19 cellular contexts compared by ENCODE assay signal in genomic region chr12:111964935-111965334, GRCh38. TPM values are rescaled to one million over a fixed set of nuclear protein-coding genes. Genes with fewer than 3 reads are reported as not detected.
DNase-seq lines count a peak whose midpoint lies in the region; ATAC-seq and TF ChIP-seq lines count a peak whose summit lies in the region.
"Had no signal": no experiment of that assay in that cellular context is flagged by ENCODE, and none has a peak within 500 bp of the region (broad histone marks: within the 10 kb centered on the region; RNA-seq: fewer than 3 reads in every experiment).

No MANE protein-coding gene starts in this region.

- no peaks in the 10 kb centered on the region for H3K9me2 ChIP-seq in Karpas-422 (replicated peaks; ENCODE audit: insufficient read depth, low read length)

- no peak overlapping the region for H2AFZ ChIP-seq in Karpas-422 (ENCODE audit: low read length)

- peak overlapping the region; percentile 29 for H3K27ac Mint-ChIP-seq in T-helper 17 cell
- peak overlapping the region in 2 of 10 donors; percentile 25 to 56 for H3K27ac Mint-ChIP-seq in naive thymus-derived CD8-positive, alpha-beta T cell

- no peaks in the 10 kb centered on the region for H3K9me3 ChIP-seq in Karpas-422 (ENCODE audit: low read length)
- H3K9me3 ChIP-seq in T-helper 17 cell (ENCODE audit: control insufficient read depth, low read length, poor library complexity, severe bottlenecking) = no peaks in the 10 kb centered on the region
- H3K9me3 ChIP-seq in thyroid gland = no peaks in the 10 kb centered on the region
- H3K9me3 ChIP-seq: SJCRH30 had no signal

- H3K36me3 Mint-ChIP-seq in T-helper 17 cell (ENCODE audit: low read depth) = peaks cover 5% of the 10 kb centered on the region
- H3K36me3 Mint-ChIP-seq in naive thymus-derived CD8-positive, alpha-beta T cell = peaks cover 7 to 52% (median 40%) of the 10 kb centered on the region in 3 donors

- H3K4me1 Mint-ChIP-seq in T-helper 17 cell = peaks cover 20% of the 10 kb centered on the region
- peaks cover 7 to 13% (median 8%) of the 10 kb centered on the region in 4 donors for H3K4me1 Mint-ChIP-seq in naive thymus-derived CD8-positive, alpha-beta T cell

- no peak for TF ChIP-seq CTCF in thyroid gland (IDR thresholded peaks at IDR 0.05)

- intact Hi-C loops in thyroid gland (cut with DNase I) = no loop called here

- DNase-seq in DMS53 treated with DMSO at 0.1 percent for 48 hours (lab: John Stamatoyannopoulos, UW; ENCODE audit: unreplicated experiment) (peak; percentile 79), Karpas-422 (no peak), T-helper 17 cell (no peak), thyroid gland (no peak)
- no peak for DNase-seq in naive thymus-derived CD8-positive, alpha-beta T cell
- DNase-seq: CD4-positive, CD25-positive, alpha-beta regulatory T cell; GOT3; HCEC 1CT; IMR-90; NCI-H1694 treated with DMSO at 0.1 percent for 48 hours; NCI-H2171 treated with DMSO at 0.1 percent for 48 hours; NCI-H524; NCI-H82; OCI-M1; SJCRH30; T-helper 1 cell had no signal

- H3K79me2 ChIP-seq in Karpas-422 (ENCODE audit: low read length) = peaks cover 7% of the 10 kb centered on the region; the same call in 1 of the 2 replicates

- 0 out of 2 replicates have a peak overlapping the region, but pooled peaks have one; percentile 22 for H3K27ac ChIP-seq in Karpas-422 (ENCODE audit: low read length)
- H3K27ac ChIP-seq in thyroid gland = peak overlapping the region in 2 of 3 donors; percentile 13 to 44
- H3K27ac ChIP-seq: KMS-11, SJCRH30 had no signal

- POLR2A ChIA-PET in naive thymus-derived CD8-positive, alpha-beta T cell (lab: Charles Lee) = interaction anchor here (1.2 kb wide), 1 partner anchor 48 kb away, joined by 3 read pairs; the partner anchor contains the start of genes ERP29 and TMEM116

- H3K27me3 ChIP-seq in Karpas-422 (ENCODE audit: low read length) (no peaks in the 10 kb centered on the region), thyroid gland (no peaks in the 10 kb centered on the region)
- H3K27me3 ChIP-seq: SJCRH30 had no signal

- H3K36me3 ChIP-seq in Karpas-422 (ENCODE audit: insufficient read depth, low read length) (no peaks in the 10 kb centered on the region), thyroid gland (no peaks in the 10 kb centered on the region)
- H3K36me3 ChIP-seq: SJCRH30 had no signal

- ATAC-seq in T-helper 17 cell = no peak
- no peak for ATAC-seq in SK-N-SH treated with all-trans-retinoic acid at 6 μM for 48 hours
- no peak for ATAC-seq in naive thymus-derived CD8-positive, alpha-beta T cell
- no peak for ATAC-seq in HG03025 (IDR thresholded peaks at IDR 0.05; ENCODE audit: low FRiP score, unreplicated experiment)

- no peak for TF ChIP-seq POLR2A in thyroid gland (IDR thresholded peaks at IDR 0.05)

- H3K4me1 ChIP-seq in Karpas-422 (ENCODE audit: low read length) = no peaks in the 10 kb centered on the region
- H3K4me1 ChIP-seq in thyroid gland = peaks cover 0 to 4% of the 10 kb centered on the region in 2 donors
- H3K4me1 ChIP-seq: SJCRH30 had no signal

- no peaks in the 10 kb centered on the region for H4K20me1 ChIP-seq in Karpas-422 (ENCODE audit: insufficient read depth, low read depth, low read length)

- H3K4me3 Mint-ChIP-seq in T-helper 17 cell = no peak overlapping the region
- no peak overlapping the region for H3K4me3 Mint-ChIP-seq in naive thymus-derived CD8-positive, alpha-beta T cell
- H3K4me3 Mint-ChIP-seq: CD4-positive, CD25-positive, alpha-beta regulatory T cell had no signal

- no peaks in the 10 kb centered on the region for H3K27me3 Mint-ChIP-seq in T-helper 17 cell
- H3K27me3 Mint-ChIP-seq in naive thymus-derived CD8-positive, alpha-beta T cell = no peaks in the 10 kb centered on the region
- H3K27me3 Mint-ChIP-seq: CD4-positive, CD25-positive, alpha-beta regulatory T cell had no signal

- peaks cover 0 to 25% (median 8%) of the 10 kb centered on the region in 9 donors for H3K9me3 Mint-ChIP-seq in naive thymus-derived CD8-positive, alpha-beta T cell

- no peak overlapping the region for H3K4me2 ChIP-seq in Karpas-422 (ENCODE audit: low read depth, low read length, poor library complexity, severe bottlenecking)
- H3K4me2 ChIP-seq: KMS-11 had no signal

- 23 to 55% methylated on average over 1 of the region's 1 CpG for WGBS in thyroid gland, 2 donors

- no peak overlapping the region for H3K9ac ChIP-seq in Karpas-422 (ENCODE audit: low read length)
- H3K9ac ChIP-seq: KMS-11 had no signal

- H3K4me3 ChIP-seq in Karpas-422 (ENCODE audit: low read length) = no peak overlapping the region
- H3K4me3 ChIP-seq in thyroid gland (replicated peaks in 1 of 3) = no peak overlapping the region
- H3K4me3 ChIP-seq: SJCRH30 had no signal

TF ChIP-seq in SK-N-SH treated with all-trans-retinoic acid at 6 μM for 48 hours, 23 proteins besides CTCF, POLR2A, EP300 and RAD21 (continues in another document):
- TF ChIP-seq ISL1 (CRISPR knock-in tag; IDR thresholded peaks at IDR 0.05) (no peak), TCF4 (CRISPR knock-in tag; IDR thresholded peaks at IDR 0.05; ENCODE audit: borderline replicate concordance) (no peak), CSDC2 (CRISPR knock-in tag; IDR thresholded peaks at IDR 0.05) (no peak), BACH2 (CRISPR knock-in tag; IDR thresholded peaks at IDR 0.05; ENCODE audit: borderline replicate concordance) (no peak), GLIS3 (CRISPR knock-in tag; IDR thresholded peaks at IDR 0.05) (no peak), PPARA (CRISPR knock-in tag; IDR thresholded peaks at IDR 0.05; ENCODE audit: borderline replicate concordance) (no peak), ESRRG (CRISPR knock-in tag; IDR thresholded peaks at IDR 0.05) (no peak), ZNF70 (CRISPR knock-in tag; IDR thresholded peaks at IDR 0.05) (no peak), TSHZ2 (CRISPR knock-in tag; IDR thresholded peaks at IDR 0.05) (no peak), RARB (CRISPR knock-in tag; IDR thresholded peaks at IDR 0.05) (no peak), ZNF8 (CRISPR knock-in tag; IDR thresholded peaks at IDR 0.05) (no peak), POU6F1 (CRISPR knock-in tag; IDR thresholded peaks at IDR 0.05; ENCODE audit: borderline replicate concordance, low read depth) (no peak), ZNF565 (CRISPR knock-in tag; conservative IDR thresholded peaks at IDR 0.05; ENCODE audit: low read depth) (no peak)

RNA-seq across cellular contexts. Expression of gene TMEM116, which starts 48.0 kb away (rescaled TPM):
- total RNA-seq in Karpas-422 (2014; rRNA removed; shearing (Covaris generic); ENCODE audit: low replicate concordance) = 19.6 and 56.6 TPM in 2 replicates
- total RNA-seq in T-helper 17 cell = 10 to 100 TPM; 22.4 to 28.4 TPM
- total RNA-seq in thyroid gland = 10 to 100 TPM; 20.0 to 33.0 (median 26.6) TPM
- 10 to 100 TPM; 28.7 to 30.9 TPM for total RNA-seq in naive thymus-derived CD8-positive, alpha-beta T cell
- 10 to 100 TPM; 12.0 to 15.6 (median 14.0) TPM for polyA plus RNA-seq in naive thymus-derived CD8-positive, alpha-beta T cell

RNA-seq across cellular contexts. Expression of gene ERP29, which starts 48.3 kb away (rescaled TPM):
- total RNA-seq in Karpas-422 (2014; rRNA removed; shearing (Covaris generic); ENCODE audit: low replicate concordance) = 63.2 and 134 TPM in 2 replicates
- 100 to 1,000 TPM; 104 to 124 TPM for total RNA-seq in T-helper 17 cell
- 10 to 100 TPM; 66.1 to 93.3 (median 80.7) TPM for total RNA-seq in thyroid gland
- 100 to 1,000 TPM; 161 to 162 TPM for total RNA-seq in naive thymus-derived CD8-positive, alpha-beta T cell
- 100 to 1,000 TPM; 181 to 199 (median 190) TPM for polyA plus RNA-seq in naive thymus-derived CD8-positive, alpha-beta T cell
